Comparison of ENCODE assay signal across 33 cellular contexts in the genomic region with DNA sequence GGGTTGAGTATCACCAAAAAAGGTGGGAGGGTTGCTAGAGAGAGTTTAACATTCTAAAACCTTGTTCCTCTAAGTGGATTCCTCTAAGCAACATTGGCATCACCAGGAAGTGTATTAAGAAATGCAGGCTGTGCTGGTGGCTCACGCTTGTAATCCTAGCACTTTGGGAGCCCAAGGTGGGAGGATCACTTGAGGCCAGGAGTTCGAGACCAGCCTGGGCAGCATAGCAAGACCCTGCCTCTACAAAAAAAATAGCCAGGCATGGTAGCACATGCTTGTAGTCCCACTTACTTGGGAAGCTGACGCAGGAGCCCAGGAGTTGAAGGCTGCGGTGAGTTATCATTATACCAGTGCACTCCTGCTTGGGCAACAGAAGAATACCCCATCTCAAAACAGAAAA. TPM values are rescaled to one million over a fixed set of nuclear protein-coding genes. Genes with fewer than 3 reads are reported as not detected.
"Had no signal": no experiment of that assay in that cellular context is flagged by ENCODE, and none has a peak within 500 bp of the region (broad histone marks: within the 10 kb centered on the region; RNA-seq: fewer than 3 reads in every experiment).

No MANE protein-coding gene starts in this region.

- ATAC-seq: activated CD8-positive, alpha-beta memory T cell treated with anti-CD3 and anti-CD28 coated beads, Interleukin-2, amount 10 ng/mL, durations not matched to agents 7 days and 5 days; activated CD8-positive, alpha-beta T cell treated with anti-CD3 and anti-CD28 coated beads, Interleukin-2, amount 10 ng/mL, durations not matched to agents 7 days and 5 days; esophagus mucosa had no signal

- H3K27me3 Mint-ChIP-seq: activated CD4-positive, alpha-beta memory T cell treated with anti-CD3 and anti-CD28 coated beads for 36 hours; activated CD8-positive, alpha-beta memory T cell treated with anti-CD3 and anti-CD28 coated beads, Interleukin-2, amount 10 ng/mL, durations not matched to agents 7 days and 5 days; activated naive CD4-positive, alpha-beta T cell treated with anti-CD3 and anti-CD28 coated beads, Interleukin-2, amount 50 U/mL, for 24 hours; activated naive CD8-positive, alpha-beta T cell treated with anti-CD3 and anti-CD28 coated beads, Interleukin-2, amount 10 ng/mL, durations not matched to agents 7 days and 5 days; central memory CD8-positive, alpha-beta T cell; dendritic cell treated with granulocyte-macrophage colony-stimulating factor and Interleukin-4, amounts not matched to agents 40 ng/mL and 50 ng/mL, for 4 days had no signal

- H3K27me3 ChIP-seq: brain microvascular endothelial cell, dorsolateral prefrontal cortex had no signal

- H3K27ac Mint-ChIP-seq: activated CD4-positive, alpha-beta memory T cell treated with anti-CD3 and anti-CD28 coated beads for 36 hours; activated CD8-positive, alpha-beta memory T cell treated with anti-CD3 and anti-CD28 coated beads, Interleukin-2, amount 10 ng/mL, durations not matched to agents 7 days and 5 days; activated CD8-positive, alpha-beta T cell treated with anti-CD3 and anti-CD28 coated beads, Interleukin-2, amount 10 ng/mL, durations not matched to agents 7 days and 5 days; activated naive CD4-positive, alpha-beta T cell treated with anti-CD3 and anti-CD28 coated beads for 36 hours; activated naive CD4-positive, alpha-beta T cell treated with anti-CD3 and anti-CD28 coated beads, Interleukin-2, amount 50 U/mL, for 24 hours; activated naive CD8-positive, alpha-beta T cell treated with anti-CD3 and anti-CD28 coated beads, Interleukin-2, amount 10 ng/mL, durations not matched to agents 7 days and 5 days; activated T-helper 1 cell treated with anti-CD3 and anti-CD28 coated beads, Interleukin-12 subunit alpha, Interleukin-12 subunit beta, Interleukin-2, Interleukin-4 antibody, amounts not matched to agents 30 ng/mL and 10 ng/mL and 1 ng/mL, durations not matched to agents 14 hours and 24 hours and 36 hours; activated T-helper 2 cell treated with anti-CD3 and anti-CD28 coated beads, Interferon-gamma antibody, Interleukin-2, Interleukin-4, amounts not matched to agents 10 μg/mL and 5 μg/mL and 100 μg/mL, durations not matched to agents 14 hours and 24 hours and 36 hours; dendritic cell treated with granulocyte-macrophage colony-stimulating factor and Interleukin-4, amounts not matched to agents 40 ng/mL and 50 ng/mL, for 4 days; endodermal cell had no signal

- H3K27ac ChIP-seq: brain microvascular endothelial cell, coronary artery, dorsolateral prefrontal cortex had no signal

- H3K9me3 Mint-ChIP-seq: activated CD4-positive, alpha-beta memory T cell treated with anti-CD3 and anti-CD28 coated beads for 36 hours; activated naive CD4-positive, alpha-beta T cell treated with anti-CD3 and anti-CD28 coated beads for 36 hours; activated naive CD4-positive, alpha-beta T cell treated with anti-CD3 and anti-CD28 coated beads, Interleukin-2, amount 50 U/mL, for 24 hours; activated naive CD8-positive, alpha-beta T cell treated with anti-CD3 and anti-CD28 coated beads, Interleukin-2, amount 10 ng/mL, durations not matched to agents 7 days and 5 days; activated T-helper 1 cell treated with anti-CD3 and anti-CD28 coated beads, Interleukin-12 subunit alpha, Interleukin-12 subunit beta, Interleukin-2, Interleukin-4 antibody, amounts not matched to agents 30 ng/mL and 10 ng/mL and 1 ng/mL, durations not matched to agents 14 hours and 24 hours and 36 hours; activated T-helper 2 cell treated with anti-CD3 and anti-CD28 coated beads, Interferon-gamma antibody, Interleukin-2, Interleukin-4, amounts not matched to agents 10 μg/mL and 5 μg/mL and 100 μg/mL, durations not matched to agents 14 hours and 24 hours and 36 hours; central memory CD8-positive, alpha-beta T cell; dendritic cell treated with granulocyte-macrophage colony-stimulating factor and Interleukin-4, amounts not matched to agents 40 ng/mL and 50 ng/mL, for 4 days; endodermal cell had no signal

- DNase-seq: activated CD4-positive, alpha-beta memory T cell treated with anti-CD3 and anti-CD28 coated beads for 36 hours; activated CD4-positive, alpha-beta T cell treated with anti-CD3 and anti-CD28 coated beads for 1 hour; activated CD4-positive, alpha-beta T cell treated with anti-CD3 and anti-CD28 coated beads for 48 hours; activated CD8-positive, alpha-beta memory T cell treated with anti-CD3 and anti-CD28 coated beads, Interleukin-2, amount 10 ng/mL, durations not matched to agents 7 days and 5 days; activated CD8-positive, alpha-beta memory T cell treated with anti-CD3 and anti-CD28 coated beads, Interleukin-2, amount 50 U/mL, for 4 hours; activated CD8-positive, alpha-beta T cell treated with anti-CD3 and anti-CD28 coated beads, Interleukin-2, amount 10 ng/mL, durations not matched to agents 7 days and 5 days; activated effector memory CD4-positive, alpha-beta T cell treated with anti-CD3 and anti-CD28 coated beads, Interleukin-2, amount 50 U/mL, for 16 hours; activated naive CD4-positive, alpha-beta T cell treated with anti-CD3 and anti-CD28 coated beads for 36 hours; activated naive CD8-positive, alpha-beta T cell treated with anti-CD3 and anti-CD28 coated beads, Interleukin-2, amount 10 ng/mL, durations not matched to agents 7 days and 5 days; activated T-cell treated with anti-CD3 and anti-CD28 coated beads, Interleukin-2, amount 50 U/mL, for 1 hour; activated T-cell treated with anti-CD3 and anti-CD28 coated beads, Interleukin-2, amount 50 U/mL, for 48 hours; amniotic stem cell; anterior cingulate cortex; brain microvascular endothelial cell; dorsolateral prefrontal cortex; effector memory CD4-positive, alpha-beta T cell; endodermal cell; foreskin fibroblast; head of caudate nucleus; T-helper 1 cell; T-helper 2 cell had no signal

- H3K4me3 Mint-ChIP-seq: activated CD4-positive, alpha-beta memory T cell treated with anti-CD3 and anti-CD28 coated beads for 36 hours; activated CD8-positive, alpha-beta memory T cell treated with anti-CD3 and anti-CD28 coated beads, Interleukin-2, amount 10 ng/mL, durations not matched to agents 7 days and 5 days; activated CD8-positive, alpha-beta T cell treated with anti-CD3 and anti-CD28 coated beads, Interleukin-2, amount 10 ng/mL, durations not matched to agents 7 days and 5 days; activated naive CD4-positive, alpha-beta T cell treated with anti-CD3 and anti-CD28 coated beads for 36 hours; activated naive CD4-positive, alpha-beta T cell treated with anti-CD3 and anti-CD28 coated beads, Interleukin-2, amount 50 U/mL, for 24 hours; activated naive CD8-positive, alpha-beta T cell treated with anti-CD3 and anti-CD28 coated beads, Interleukin-2, amount 10 ng/mL, durations not matched to agents 7 days and 5 days; activated T-helper 1 cell treated with anti-CD3 and anti-CD28 coated beads, Interleukin-12 subunit alpha, Interleukin-12 subunit beta, Interleukin-2, Interleukin-4 antibody, amounts not matched to agents 30 ng/mL and 10 ng/mL and 1 ng/mL, durations not matched to agents 14 hours and 24 hours and 36 hours; central memory CD8-positive, alpha-beta T cell; dendritic cell treated with granulocyte-macrophage colony-stimulating factor and Interleukin-4, amounts not matched to agents 40 ng/mL and 50 ng/mL, for 4 days; endodermal cell had no signal

- H3K4me3 ChIP-seq: coronary artery, dorsolateral prefrontal cortex had no signal

RNA-seq across cellular contexts. Expression of gene TERC, which starts 13.0 kb away (rescaled TPM):
- polyA plus RNA-seq: adipose tissue had no signal

RNA-seq across cellular contexts. Expression of gene LRRIQ4, which starts 34.8 kb away (rescaled TPM):
- total RNA-seq: astrocyte, bronchial epithelial cell, cardiac septum, endodermal cell, epithelial cell of proximal tubule, esophagus mucosa had no signal
- polyA plus RNA-seq: adipose tissue had no signal
